ENCODE assay signal across 1 cellular context in genomic region chr11:94544582-94544831, GRCh38.
TF ChIP-seq lines count a peak whose summit lies in the region.

No MANE protein-coding gene starts in this region.

TF ChIP-seq in HEK293, 187 proteins besides CTCF, POLR2A, EP300 and RAD21 (continued from another document):
- TF ChIP-seq ZNF280C (tag by site-specific recombination; IDR thresholded peaks at IDR 0.05) (no peak), SETDB1 (IDR thresholded peaks at IDR 0.05; ENCODE audit: insufficient read length, low read length) (no peak), ZNF157 (tag by site-specific recombination; IDR thresholded peaks at IDR 0.05) (no peak), TRIM28 (IDR thresholded peaks at IDR 0.05; ENCODE audit: borderline replicate concordance, low read length) (no peak), HOXC10 (CRISPR knock-in tag; IDR thresholded peaks at IDR 0.05) (no peak), ZNF138 (tag by site-specific recombination; IDR thresholded peaks at IDR 0.05; ENCODE audit: borderline replicate concordance) (no peak), REST (tag by site-specific recombination; IDR thresholded peaks at IDR 0.05) (no peak), PRDM4 (tag by site-specific recombination; IDR thresholded peaks at IDR 0.05) (no peak)
